Comparison of ENCODE assay signal across 10 cellular contexts in genomic region chr7:113730309-113730955, GRCh38.
DNase-seq lines count a peak whose midpoint lies in the region; ATAC-seq and TF ChIP-seq lines count a peak whose summit lies in the region.
"Had no signal": no experiment of that assay in that cellular context is flagged by ENCODE, and none has a peak within 500 bp of the region (broad histone marks: within the 10 kb centered on the region; RNA-seq: fewer than 3 reads in every experiment).

No MANE protein-coding gene starts in this region.

- TF ChIP-seq CTCF in epithelial cell of proximal tubule (conservative IDR thresholded peaks at IDR 0.05; ENCODE audit: low read depth, low read length) (no peak), psoas muscle (IDR thresholded peaks at IDR 0.05) (no peak)

- no peaks in the 10 kb centered on the region for H3K36me3 ChIP-seq in psoas muscle (ENCODE audit: insufficient read depth in 1 of 2, low read depth in 1 of 2)

- H3K4me3 ChIP-seq in epithelial cell of proximal tubule (ENCODE audit: low read depth, low read length) (no peak overlapping the region), psoas muscle (no peak overlapping the region)

- DNase-seq in ELR (ENCODE audit: low read depth) (peak; percentile 90), RKO (ENCODE audit: low spot score) (peak; percentile 71), epithelial cell of proximal tubule (ENCODE audit: low read depth) (peak; percentile 42), psoas muscle (no peak), NCI-H1417 treated with DMSO at 0.1 percent for 48 hours (lab: John Stamatoyannopoulos, UW) (no peak), CD1c-positive myeloid dendritic cell (ENCODE audit: extremely low spot score) (no peak), ecto neural progenitor cell (ENCODE audit: low spot score) (no peak)
- DNase-seq: activated CD4-positive, alpha-beta memory T cell treated with anti-CD3 and anti-CD28 coated beads, Interleukin-2, amount 10 ng/mL, durations not matched to agents 7 days and 5 days; effector CD4-positive, alpha-beta T cell had no signal

- peak overlapping the region; percentile 2 for H3K27ac ChIP-seq in psoas muscle

- intact Hi-C loops in psoas muscle (cut with DNase I), result no loop called here

- H3K4me1 ChIP-seq in psoas muscle, result peaks cover 13% of the 10 kb centered on the region

- ATAC-seq in psoas muscle (peak; percentile 33 to 58 (median 42)), HG02763 (IDR thresholded peaks at IDR 0.05; ENCODE audit: unreplicated experiment) (no peak)

- no peaks in the 10 kb centered on the region for H3K27me3 ChIP-seq in psoas muscle (ENCODE audit: insufficient read depth in 3 of 3, low read length in 2 of 3)

- no peaks in the 10 kb centered on the region for H3K9me3 ChIP-seq in psoas muscle

- 21 to 55% (median 39%) methylated on average over 1 of the region's 1 CpG for WGBS in psoas muscle, 3 donors

Comparison
In these comparisons a context has a peak if more than half of its experiments do, and no peak if none do; other contexts are left out.
1. DNase-seq: peak in ELR (single experiment), RKO (single experiment) and epithelial cell of proximal tubule (single experiment); none in psoas muscle (0 of 2), NCI-H1417 treated with DMSO at 0.1 percent for 48 hours (single experiment), CD1c-positive myeloid dendritic cell (single experiment) and ecto neural progenitor cell (single experiment).